In genomic region chr21:27648560-27648959, GRCh38 we compare ENCODE assay signal across 19 cellular contexts.
A peak's percentile ranks its signal among the peaks of the same experiment; 100 is the strongest.
DNase-seq lines count a peak whose midpoint lies in the region; ATAC-seq and TF ChIP-seq lines count a peak whose summit lies in the region.
"Had no signal": no experiment of that assay in that cellular context is flagged by ENCODE, and none has a peak within 500 bp of the region (broad histone marks: within the 10 kb centered on the region; RNA-seq: fewer than 3 reads in every experiment).

No MANE protein-coding gene starts in this region.

- peak overlapping the region; percentile 2; the same call in 1 of the 2 replicates for H3K4me2 ChIP-seq in SK-N-SH

- TF ChIP-seq EP300 in SK-N-SH (IDR thresholded peaks at IDR 0.05; ENCODE audit: borderline replicate concordance in 1 of 2, low read depth in 1 of 2, low read length in 1 of 2) = 0 out of 4 replicates have a peak, but pooled peaks of 1 of the 2 experiments have one; percentile 33

- peaks cover 5% of the 10 kb centered on the region for H3F3A ChIP-seq in SK-N-SH (replicated peaks; ENCODE audit: insufficient read depth)

- H3K4me1 ChIP-seq in SK-N-SH (ENCODE audit: control insufficient read depth in 1 of 2, insufficient read depth in 2 of 2, low read depth in 1 of 2, low read length in 1 of 2) = peaks cover 0 to 6% of the 10 kb centered on the region in 2 experiments; a peak in 2 of 4 replicates
- H3K4me1 ChIP-seq: lower lobe of right lung had no signal

- no peaks in the 10 kb centered on the region for H4K20me1 ChIP-seq in SK-N-SH (ENCODE audit: insufficient read depth)

- peak overlapping the region; percentile 3 to 94; a peak in 3 of 4 replicates for H3K27ac ChIP-seq in SK-N-SH (ENCODE audit: low read depth in 2 of 2, low read length in 1 of 2)
- H3K27ac ChIP-seq: lower lobe of right lung had no signal

- WGBS in SK-N-SH (ENCODE audit: low lambda C conversion rate) = 5% methylated on average over 1 of the region's 1 CpG

- H3K79me2 ChIP-seq in SK-N-SH (ENCODE audit: insufficient read depth) = no peaks in the 10 kb centered on the region

- H3K4me3 ChIP-seq in SK-N-SH (ENCODE audit: low read depth in 2 of 2, low read length in 1 of 2) = no peak overlapping the region
- no peak overlapping the region for H3K4me3 ChIP-seq in retinal pigment epithelial cell (ENCODE audit: low read length)
- H3K4me3 ChIP-seq: K562, lower lobe of right lung had no signal

- no peaks in the 10 kb centered on the region for H3K36me3 ChIP-seq in SK-N-SH (replicated peaks in 1 of 2; ENCODE audit: control insufficient read depth in 1 of 2, insufficient read depth in 2 of 2, low read length in 1 of 2)
- H3K36me3 ChIP-seq: lower lobe of right lung had no signal

- H3K9me3 ChIP-seq in SK-N-SH = no peaks in the 10 kb centered on the region
- H3K9me3 ChIP-seq: lower lobe of right lung had no signal

- no peak for TF ChIP-seq RAD21 in SK-N-SH (IDR thresholded peaks at IDR 0.05; ENCODE audit: low read length)

- H3K27me3 ChIP-seq in SK-N-SH (ENCODE audit: insufficient read depth) = no peaks in the 10 kb centered on the region

- no peak overlapping the region for H2AFZ ChIP-seq in SK-N-SH (ENCODE audit: low read depth)

- peak overlapping the region; percentile 75 for H3K9ac ChIP-seq in SK-N-SH

- no peaks in the 10 kb centered on the region for H3K9me2 ChIP-seq in SK-N-SH

- CTCF ChIA-PET in SK-N-SH (lab: Yijun Ruan, JAX) = interaction anchor here (1.5 kb wide), 1 partner anchor 14 kb away, joined by 3 read pairs; no protein-coding TSS in a partner anchor

- DNase-seq in GM04504 (ENCODE audit: low read depth) = peak; percentile 58
- DNase-seq in SK-N-SH = no peak
- peak; percentile 83 for DNase-seq in fibroblast of peridontal ligament (ENCODE audit: extremely low read depth)
- peak; percentile 40 for DNase-seq in retinal pigment epithelial cell (ENCODE audit: low read depth)
- DNase-seq in NCI-H1417 treated with DMSO at 0.1 percent for 48 hours (lab: John Stamatoyannopoulos, UW) = no peak
- DNase-seq: activated CD4-positive, alpha-beta T cell treated with anti-CD3 and anti-CD28 coated beads for 48 hours; central memory CD4-positive, alpha-beta T cell; glutamatergic neuron; lower lobe of right lung; NCI-H187 treated with DMSO at 0.1 percent for 48 hours; occipital lobe; stimulated activated CD4-positive, alpha-beta T cell treated with anti-CD3 and anti-CD28 coated beads, Interleukin-1b, Interleukin-23, amount 100 ng/mL, for 48 hours; stimulated activated naive B cell treated with anti-CD40 and anti-IgM and Interleukin-4, amounts not matched to agents 10 μg/mL and 1 μg/mL and 100 μg/mL, for 72 hours; SW 1271 had no signal

- ATAC-seq in GM18868 (IDR thresholded peaks at IDR 0.05; ENCODE audit: unreplicated experiment) (no peak), HG02973 (IDR thresholded peaks at IDR 0.05; ENCODE audit: unreplicated experiment) (no peak), HG02970 (IDR thresholded peaks at IDR 0.05; ENCODE audit: low FRiP score, unreplicated experiment) (no peak)
- ATAC-seq: HCT116; K562; lower lobe of right lung; stimulated activated naive B cell treated with anti-CD40 and anti-IgM and Interleukin-4, amounts not matched to agents 10 μg/mL and 1 μg/mL and 100 μg/mL, for 72 hours had no signal

- POLR2A ChIA-PET in SK-N-SH (lab: Yijun Ruan, JAX) = no interaction called here

- no peak for TF ChIP-seq CTCF in SK-N-SH (IDR thresholded peaks at IDR 0.05)
- TF ChIP-seq CTCF in retinal pigment epithelial cell (conservative IDR thresholded peaks at IDR 0.05; ENCODE audit: low read depth, low read length) = no peak

TF ChIP-seq in SK-N-SH, 30 proteins besides CTCF, POLR2A, EP300 and RAD21:
- TF ChIP-seq TCF12 (IDR thresholded peaks at IDR 0.05) (peak; percentile 61), JUND (IDR thresholded peaks at IDR 0.05) (peak; percentile 58), NFIC (IDR thresholded peaks at IDR 0.05; ENCODE audit: borderline replicate concordance) (peak; percentile 44; the same call in 1 of the 2 replicates), FOSL2 (IDR thresholded peaks at IDR 0.05; ENCODE audit: borderline replicate concordance, low read depth) (peak; percentile 55; the same call in 1 of the 2 replicates), USF2 (IDR thresholded peaks at IDR 0.05; ENCODE audit: borderline replicate concordance, low read depth, low read length) (no peak), MAX (IDR thresholded peaks at IDR 0.05; ENCODE audit: low read depth) (no peak), PBX3 (IDR thresholded peaks at IDR 0.05) (peak; percentile 34; the same call in 1 of the 2 replicates), TEAD4 (IDR thresholded peaks at IDR 0.05; ENCODE audit: borderline replicate concordance, insufficient read depth) (no peak)

Comparison
In these comparisons a context has a peak if more than half of its experiments do, and no peak if none do; other contexts are left out.
1. DNase-seq: peak in GM04504 (single experiment), fibroblast of peridontal ligament (single experiment) and retinal pigment epithelial cell (single experiment); none in SK-N-SH (single experiment) and NCI-H1417 treated with DMSO at 0.1 percent for 48 hours (single experiment).